8 cellular contexts compared by ENCODE assay signal in the genomic region with DNA sequence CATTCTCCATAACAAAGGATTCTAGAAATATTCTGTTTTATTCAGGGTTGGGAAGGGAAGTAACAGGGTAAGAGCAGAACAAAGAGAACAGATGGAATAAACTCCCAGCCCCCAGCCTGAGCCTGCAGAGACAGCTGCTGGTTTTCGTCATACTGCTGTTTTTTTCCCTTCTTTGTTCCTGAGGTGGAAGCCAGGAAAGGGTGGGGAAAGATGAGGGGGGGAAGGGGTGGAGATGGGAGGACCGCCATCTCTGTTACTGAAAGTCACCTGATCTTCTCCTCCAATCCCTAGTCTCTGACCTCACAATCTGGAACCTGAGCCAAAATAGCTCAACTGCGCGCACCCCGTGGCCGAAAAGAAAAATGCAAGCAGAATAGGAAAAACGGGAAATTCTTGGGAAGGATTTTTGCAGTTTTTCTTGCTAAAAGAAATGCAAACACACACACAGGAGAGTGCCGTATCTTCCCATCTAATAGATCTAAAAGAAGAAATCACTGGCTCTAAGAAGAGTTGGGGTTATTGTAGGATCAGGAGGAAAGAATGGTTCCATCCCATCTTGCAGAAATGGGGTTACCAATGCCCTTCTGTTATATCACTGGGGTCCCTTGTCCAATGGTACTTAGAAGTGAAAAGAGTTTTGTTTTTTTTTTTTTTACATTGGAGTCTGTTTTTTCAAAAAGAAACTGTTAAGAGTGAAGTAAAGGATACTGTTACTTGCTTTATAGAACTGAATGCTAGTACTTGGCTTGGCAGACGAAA. TPM values are rescaled to one million over a fixed set of nuclear protein-coding genes. Genes with fewer than 3 reads are reported as not detected.
DNase-seq lines count a peak whose midpoint lies in the region; ATAC-seq, FAIRE-seq and TF ChIP-seq lines count a peak whose summit lies in the region.

No MANE protein-coding gene starts in this region.

- peaks cover 35% of the 10 kb centered on the region for H3K79me2 ChIP-seq in mammary epithelial cell (ENCODE audit: insufficient read depth, low read length)

- H3K4me1 ChIP-seq in mammary epithelial cell (ENCODE audit: insufficient read depth, low read length) (peaks cover 31% of the 10 kb centered on the region), iPS-18a (ENCODE audit: control insufficient read depth, low read depth, low read length) (peaks cover 38% of the 10 kb centered on the region)

- no peak for TF ChIP-seq POLR2A in GM12892 (IDR thresholded peaks at IDR 0.05; ENCODE audit: low read depth, low read length)

- H3K9me3 ChIP-seq in mammary epithelial cell (replicated peaks; ENCODE audit: insufficient read depth, low read length) (no peaks in the 10 kb centered on the region), iPS-18a (ENCODE audit: control insufficient read depth, low read depth, low read length) (no peaks in the 10 kb centered on the region)

- H3K27ac ChIP-seq in mammary epithelial cell (ENCODE audit: insufficient read depth, low read depth, low read length): peak overlapping the region; percentile 97
- H3K27ac ChIP-seq in iPS-18a (ENCODE audit: low read length): peak overlapping the region; percentile 92

- intact Hi-C loops in mammary epithelial cell (cut with micrococcal nuclease): loop anchor here (1.0 to 5.0 kb wide), 10 partner anchors 86 to 467 kb away; a partner anchor contains a TSS

- FAIRE-seq in GM12892 (lab: Jason Lieb, UNC): no peak

- H3K4me2 ChIP-seq in mammary epithelial cell (ENCODE audit: insufficient read depth, low read depth, low read length): peak overlapping the region; percentile 63

- no peaks in the 10 kb centered on the region for H4K20me1 ChIP-seq in mammary epithelial cell (ENCODE audit: insufficient read depth, low read length)

- BruUV-seq in mammary epithelial cell (replicated peaks; lab: Mats Ljungman, UMichigan): no TSS peak

- in situ Hi-C loops in mammary epithelial cell (cut with MboI; ENCODE audit: low sequenced_read_pairs in 2 of 2): loop anchor here (10.0 to 25.0 kb wide), 6 partner anchors 166 to 476 kb away; a partner anchor contains a TSS

- dilution Hi-C loops in mammary epithelial cell (cut with HindIII; ENCODE audit: low sequenced_read_pairs): no loop called here

- DNase-seq in GOT3 (lab: John Stamatoyannopoulos, UW) (peak; percentile 61), NCI-H226 (peak; percentile 91), mammary epithelial cell (peak; percentile 96), retinal pigment epithelial cell (ENCODE audit: low read depth) (peak; percentile 92), activated gamma-delta T cell treated with Interleukin-2 at 50 U/mL for 16 hours (no peak), GM12892 (ENCODE audit: insufficient read length) (no peak)

- H3K36me3 ChIP-seq in mammary epithelial cell (ENCODE audit: insufficient read depth, low read length) (peaks cover 30% of the 10 kb centered on the region), iPS-18a (ENCODE audit: control insufficient read depth, low read depth, low read length) (peaks cover 18% of the 10 kb centered on the region)

- TF ChIP-seq CTCF in mammary epithelial cell (conservative IDR thresholded peaks at IDR 0.05 in 1 of 2, IDR thresholded peaks at IDR 0.05 in 1 of 2; ENCODE audit: extremely low read depth in 1 of 2, insufficient read depth in 1 of 2, low read depth in 1 of 2, low read length in 2 of 2): peak; percentile 62 to 94
- peak; percentile 83 for TF ChIP-seq CTCF in retinal pigment epithelial cell (conservative IDR thresholded peaks at IDR 0.05; ENCODE audit: low read depth, low read length)

- no peak overlapping the region for H2AFZ ChIP-seq in mammary epithelial cell (ENCODE audit: low read depth, low read length)

- H3K27me3 ChIP-seq in mammary epithelial cell (ENCODE audit: insufficient read depth, low read length) (no peaks in the 10 kb centered on the region), iPS-18a (ENCODE audit: control insufficient read depth, insufficient read depth, low read length) (no peaks in the 10 kb centered on the region)

- H3K9ac ChIP-seq in mammary epithelial cell (ENCODE audit: insufficient read depth, low read length): peak overlapping the region; percentile 83
- H3K9ac ChIP-seq in iPS-18a (ENCODE audit: low read length): peak overlapping the region; percentile 91

- CTCF ChIA-PET in mammary epithelial cell (lab: Charles Lee; ENCODE audit: low non-redundant PET): interaction anchor here (0.6 to 0.7 kb wide), 5 partner anchors 122 to 338 kb away, joined by 4 to 37 read pairs (median 13); a partner anchor contains a TSS

- H3K4me3 ChIP-seq in mammary epithelial cell (replicated peaks in 1 of 3; ENCODE audit: insufficient read depth in 1 of 3, low read depth in 2 of 3, low read length in 3 of 3) (peak overlapping the region in 1 of 3 experiments; percentile 43), iPS-18a (ENCODE audit: low read length) (peak overlapping the region; percentile 45), retinal pigment epithelial cell (ENCODE audit: low read length) (peak overlapping the region; percentile 14)

- no peak for ATAC-seq in GM21423 (IDR thresholded peaks at IDR 0.05; ENCODE audit: unreplicated experiment)

- WGBS in mammary epithelial cell (ENCODE audit: low coverage, missing lambda C conversion rate): 17% methylated on average over 8 of the region's 9 CpGs

RNA-seq across cellular contexts. Expression of a gene that starts 57.9 kb away (rescaled TPM):
- total RNA-seq in mammary epithelial cell: 100 to 1,000 TPM in 1 of 2 donors, 10 to 100 TPM in 1; 52.0 to 178 TPM
- polyA plus RNA-seq in mammary epithelial cell: 128 TPM
- polyA minus RNA-seq in mammary epithelial cell: 507 TPM
- polyA plus RNA-seq in GM12892 (2012; ENCODE audit: missing spikeins): 67.3 TPM

Comparison
In these comparisons a context has a peak if more than half of its experiments do, and no peak if none do; other contexts are left out.
1. DNase-seq: peak in GOT3 (single experiment), NCI-H226 (single experiment), mammary epithelial cell (single experiment) and retinal pigment epithelial cell (single experiment); none in activated gamma-delta T cell treated with Interleukin-2 at 50 U/mL for 16 hours (single experiment) and GM12892 (single experiment).